Comparison of ENCODE assay signal across 1 cellular context in the genomic region with DNA sequence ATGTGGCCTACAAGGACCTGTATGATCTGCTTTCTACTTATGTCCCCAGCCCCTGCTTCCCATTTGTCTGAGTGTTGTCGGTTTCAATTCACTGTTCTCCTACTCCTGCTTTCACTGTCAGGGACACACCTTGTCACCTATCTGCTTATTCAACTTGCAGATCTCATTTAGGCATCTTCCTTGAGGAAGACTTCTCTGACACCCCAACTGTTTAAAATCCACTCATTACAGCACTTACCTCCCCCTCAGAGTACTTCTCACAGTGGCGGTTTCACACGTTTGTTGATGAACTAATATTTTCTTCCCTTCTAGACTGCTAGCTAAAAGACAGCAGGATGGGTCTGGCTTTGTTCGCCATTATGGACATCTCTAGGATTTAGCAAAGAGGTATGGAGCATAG.
TF ChIP-seq lines count a peak whose summit lies in the region.

No MANE protein-coding gene starts in this region.

TF ChIP-seq in H1, 55 proteins besides CTCF, POLR2A, EP300 and RAD21 (continued from another document):
- TF ChIP-seq, protein P1, sequence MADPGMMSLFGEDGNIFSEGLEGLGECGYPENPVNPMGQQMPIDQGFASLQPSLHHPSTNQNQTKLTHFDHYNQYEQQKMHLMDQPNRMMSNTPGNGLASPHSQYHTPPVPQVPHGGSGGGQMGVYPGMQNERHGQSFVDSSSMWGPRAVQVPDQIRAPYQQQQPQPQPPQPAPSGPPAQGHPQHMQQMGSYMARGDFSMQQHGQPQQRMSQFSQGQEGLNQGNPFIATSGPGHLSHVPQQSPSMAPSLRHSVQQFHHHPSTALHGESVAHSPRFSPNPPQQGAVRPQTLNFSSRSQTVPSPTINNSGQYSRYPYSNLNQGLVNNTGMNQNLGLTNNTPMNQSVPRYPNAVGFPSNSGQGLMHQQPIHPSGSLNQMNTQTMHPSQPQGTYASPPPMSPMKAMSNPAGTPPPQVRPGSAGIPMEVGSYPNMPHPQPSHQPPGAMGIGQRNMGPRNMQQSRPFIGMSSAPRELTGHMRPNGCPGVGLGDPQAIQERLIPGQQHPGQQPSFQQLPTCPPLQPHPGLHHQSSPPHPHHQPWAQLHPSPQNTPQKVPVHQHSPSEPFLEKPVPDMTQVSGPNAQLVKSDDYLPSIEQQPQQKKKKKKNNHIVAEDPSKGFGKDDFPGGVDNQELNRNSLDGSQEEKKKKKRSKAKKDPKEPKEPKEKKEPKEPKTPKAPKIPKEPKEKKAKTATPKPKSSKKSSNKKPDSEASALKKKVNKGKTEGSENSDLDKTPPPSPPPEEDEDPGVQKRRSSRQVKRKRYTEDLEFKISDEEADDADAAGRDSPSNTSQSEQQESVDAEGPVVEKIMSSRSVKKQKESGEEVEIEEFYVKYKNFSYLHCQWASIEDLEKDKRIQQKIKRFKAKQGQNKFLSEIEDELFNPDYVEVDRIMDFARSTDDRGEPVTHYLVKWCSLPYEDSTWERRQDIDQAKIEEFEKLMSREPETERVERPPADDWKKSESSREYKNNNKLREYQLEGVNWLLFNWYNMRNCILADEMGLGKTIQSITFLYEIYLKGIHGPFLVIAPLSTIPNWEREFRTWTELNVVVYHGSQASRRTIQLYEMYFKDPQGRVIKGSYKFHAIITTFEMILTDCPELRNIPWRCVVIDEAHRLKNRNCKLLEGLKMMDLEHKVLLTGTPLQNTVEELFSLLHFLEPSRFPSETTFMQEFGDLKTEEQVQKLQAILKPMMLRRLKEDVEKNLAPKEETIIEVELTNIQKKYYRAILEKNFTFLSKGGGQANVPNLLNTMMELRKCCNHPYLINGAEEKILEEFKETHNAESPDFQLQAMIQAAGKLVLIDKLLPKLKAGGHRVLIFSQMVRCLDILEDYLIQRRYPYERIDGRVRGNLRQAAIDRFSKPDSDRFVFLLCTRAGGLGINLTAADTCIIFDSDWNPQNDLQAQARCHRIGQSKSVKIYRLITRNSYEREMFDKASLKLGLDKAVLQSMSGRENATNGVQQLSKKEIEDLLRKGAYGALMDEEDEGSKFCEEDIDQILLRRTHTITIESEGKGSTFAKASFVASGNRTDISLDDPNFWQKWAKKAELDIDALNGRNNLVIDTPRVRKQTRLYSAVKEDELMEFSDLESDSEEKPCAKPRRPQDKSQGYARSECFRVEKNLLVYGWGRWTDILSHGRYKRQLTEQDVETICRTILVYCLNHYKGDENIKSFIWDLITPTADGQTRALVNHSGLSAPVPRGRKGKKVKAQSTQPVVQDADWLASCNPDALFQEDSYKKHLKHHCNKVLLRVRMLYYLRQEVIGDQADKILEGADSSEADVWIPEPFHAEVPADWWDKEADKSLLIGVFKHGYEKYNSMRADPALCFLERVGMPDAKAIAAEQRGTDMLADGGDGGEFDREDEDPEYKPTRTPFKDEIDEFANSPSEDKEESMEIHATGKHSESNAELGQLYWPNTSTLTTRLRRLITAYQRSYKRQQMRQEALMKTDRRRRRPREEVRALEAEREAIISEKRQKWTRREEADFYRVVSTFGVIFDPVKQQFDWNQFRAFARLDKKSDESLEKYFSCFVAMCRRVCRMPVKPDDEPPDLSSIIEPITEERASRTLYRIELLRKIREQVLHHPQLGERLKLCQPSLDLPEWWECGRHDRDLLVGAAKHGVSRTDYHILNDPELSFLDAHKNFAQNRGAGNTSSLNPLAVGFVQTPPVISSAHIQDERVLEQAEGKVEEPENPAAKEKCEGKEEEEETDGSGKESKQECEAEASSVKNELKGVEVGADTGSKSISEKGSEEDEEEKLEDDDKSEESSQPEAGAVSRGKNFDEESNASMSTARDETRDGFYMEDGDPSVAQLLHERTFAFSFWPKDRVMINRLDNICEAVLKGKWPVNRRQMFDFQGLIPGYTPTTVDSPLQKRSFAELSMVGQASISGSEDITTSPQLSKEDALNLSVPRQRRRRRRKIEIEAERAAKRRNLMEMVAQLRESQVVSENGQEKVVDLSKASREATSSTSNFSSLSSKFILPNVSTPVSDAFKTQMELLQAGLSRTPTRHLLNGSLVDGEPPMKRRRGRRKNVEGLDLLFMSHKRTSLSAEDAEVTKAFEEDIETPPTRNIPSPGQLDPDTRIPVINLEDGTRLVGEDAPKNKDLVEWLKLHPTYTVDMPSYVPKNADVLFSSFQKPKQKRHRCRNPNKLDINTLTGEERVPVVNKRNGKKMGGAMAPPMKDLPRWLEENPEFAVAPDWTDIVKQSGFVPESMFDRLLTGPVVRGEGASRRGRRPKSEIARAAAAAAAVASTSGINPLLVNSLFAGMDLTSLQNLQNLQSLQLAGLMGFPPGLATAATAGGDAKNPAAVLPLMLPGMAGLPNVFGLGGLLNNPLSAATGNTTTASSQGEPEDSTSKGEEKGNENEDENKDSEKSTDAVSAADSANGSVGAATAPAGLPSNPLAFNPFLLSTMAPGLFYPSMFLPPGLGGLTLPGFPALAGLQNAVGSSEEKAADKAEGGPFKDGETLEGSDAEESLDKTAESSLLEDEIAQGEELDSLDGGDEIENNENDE (IDR thresholded peaks at IDR 0.05; ENCODE audit: insufficient replicate concordance, low read length) = no peak
- TF ChIP-seq BCL11A (IDR thresholded peaks at IDR 0.05; ENCODE audit: low read depth in 2 of 2, low read length in 2 of 2) = no peak
- no peak for TF ChIP-seq JUND (IDR thresholded peaks at IDR 0.05; ENCODE audit: low read length)
- no peak for TF ChIP-seq TAF7 (optimal IDR thresholded peaks at IDR 0.05; ENCODE audit: borderline replicate concordance, low read depth, low read length)
- TF ChIP-seq, protein P2, sequence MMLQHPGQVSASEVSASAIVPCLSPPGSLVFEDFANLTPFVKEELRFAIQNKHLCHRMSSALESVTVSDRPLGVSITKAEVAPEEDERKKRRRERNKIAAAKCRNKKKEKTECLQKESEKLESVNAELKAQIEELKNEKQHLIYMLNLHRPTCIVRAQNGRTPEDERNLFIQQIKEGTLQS (IDR thresholded peaks at IDR 0.05; ENCODE audit: insufficient read depth, low read depth, low read length) = no peak
- no peak for TF ChIP-seq TAF1 (IDR thresholded peaks at IDR 0.05; ENCODE audit: low read depth, low read length)
- TF ChIP-seq RNF2 (IDR thresholded peaks at IDR 0.05; ENCODE audit: borderline replicate concordance, low read depth, low read length, missing control alignments, poor library complexity, severe bottlenecking) = no peak
- TF ChIP-seq CHD1 (IDR thresholded peaks at IDR 0.05; ENCODE audit: low read depth, low read length) = no peak
- TF ChIP-seq PHF8 (conservative IDR thresholded peaks at IDR 0.05; ENCODE audit: low read depth, low read length) = no peak
